In the genomic region with DNA sequence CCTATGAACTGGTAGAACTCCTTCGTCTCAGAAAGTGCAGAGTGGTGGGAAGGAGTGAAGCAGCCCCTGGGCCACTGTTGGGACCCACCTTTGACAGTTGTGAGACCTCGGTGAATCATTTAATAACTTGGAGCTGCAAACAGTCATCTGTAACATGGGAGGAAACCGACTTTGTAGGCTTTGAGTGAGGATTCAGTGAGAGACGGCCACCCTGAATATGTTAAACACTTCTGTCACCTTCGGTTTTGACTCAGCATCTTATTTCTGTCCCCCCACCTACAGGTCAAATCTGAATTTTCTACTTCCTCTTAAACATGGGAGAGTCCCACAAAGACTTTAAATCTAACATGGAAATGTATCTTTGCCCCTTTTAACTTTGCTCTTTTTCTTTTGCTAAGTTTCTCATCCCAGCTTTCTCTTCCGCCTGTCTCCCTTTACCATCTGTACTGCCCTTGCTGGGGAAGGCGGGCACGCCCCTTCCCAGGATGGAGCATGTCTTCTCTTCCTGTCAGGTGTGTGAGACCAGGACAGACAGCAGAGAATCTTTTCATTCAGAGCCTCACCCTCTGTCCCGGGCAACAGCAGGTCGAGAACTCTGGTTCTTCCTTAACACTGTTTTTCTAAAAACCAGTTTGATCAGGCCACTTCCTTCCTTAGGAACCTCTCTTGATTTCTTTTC, we compare ENCODE assay signal across 8 cellular contexts. TPM values are rescaled to one million over a fixed set of nuclear protein-coding genes. Genes with fewer than 3 reads are reported as not detected.
DNase-seq lines count a peak whose midpoint lies in the region; ATAC-seq and TF ChIP-seq lines count a peak whose summit lies in the region.

No MANE protein-coding gene starts in this region.

- peaks cover 8% of the 10 kb centered on the region for H3K4me1 Mint-ChIP-seq in Calu3 (ENCODE audit: low read depth, unreplicated experiment)
- peaks cover 32% of the 10 kb centered on the region for H3K4me1 Mint-ChIP-seq in activated naive CD4-positive, alpha-beta T cell treated with anti-CD3 and anti-CD28 coated beads, Interleukin-2, amount 50 U/mL, for 24 hours

- peaks cover 81% of the 10 kb centered on the region for H3K36me3 ChIP-seq in WERI-Rb-1
- H3K36me3 ChIP-seq in psoas muscle (ENCODE audit: insufficient read depth in 1 of 2, low read depth in 1 of 2): peaks cover 0 to 99% of the 10 kb centered on the region in 2 donors

- CTCF ChIA-PET in Calu3 (lab: Charles Lee): no interaction called here

- no peaks in the 10 kb centered on the region for H3K27me3 Mint-ChIP-seq in Calu3 (ENCODE audit: unreplicated experiment)
- H3K27me3 Mint-ChIP-seq in activated naive CD4-positive, alpha-beta T cell treated with anti-CD3 and anti-CD28 coated beads, Interleukin-2, amount 50 U/mL, for 24 hours: no peaks in the 10 kb centered on the region

- no peak overlapping the region for H3K4me3 Mint-ChIP-seq in Calu3 (ENCODE audit: low read depth, unreplicated experiment)
- peak overlapping the region; percentile 45 for H3K4me3 Mint-ChIP-seq in activated naive CD4-positive, alpha-beta T cell treated with anti-CD3 and anti-CD28 coated beads, Interleukin-2, amount 50 U/mL, for 24 hours

- no peaks in the 10 kb centered on the region for H3K9me3 ChIP-seq in WERI-Rb-1 (ENCODE audit: severe bottlenecking)
- H3K9me3 ChIP-seq in psoas muscle: no peaks in the 10 kb centered on the region

- intact Hi-C loops in Calu3 (cut with micrococcal nuclease; ENCODE audit: unreplicated experiment) (no loop called here), psoas muscle (cut with DNase I) (no loop called here)

- H3K4me1 ChIP-seq in psoas muscle: no peaks in the 10 kb centered on the region

- H3K27ac Mint-ChIP-seq in Calu3 (ENCODE audit: unreplicated experiment): peak overlapping the region; percentile 6
- H3K27ac Mint-ChIP-seq in activated naive CD4-positive, alpha-beta T cell treated with anti-CD3 and anti-CD28 coated beads, Interleukin-2, amount 50 U/mL, for 24 hours: peak overlapping the region; percentile 92

- TF ChIP-seq CTCF in Calu3 (IDR thresholded peaks at IDR 0.05; ENCODE audit: unreplicated experiment) (no peak), WERI-Rb-1 (IDR thresholded peaks at IDR 0.05; ENCODE audit: low read depth, low read length) (no peak), psoas muscle (IDR thresholded peaks at IDR 0.05) (no peak)

- ATAC-seq in GM19351 (IDR thresholded peaks at IDR 0.05; ENCODE audit: unreplicated experiment) (peak; percentile 91), HG03060 (IDR thresholded peaks at IDR 0.05; ENCODE audit: low read depth, unreplicated experiment) (peak; percentile 93), psoas muscle (no peak)

- peaks cover 56% of the 10 kb centered on the region for H3K36me3 Mint-ChIP-seq in Calu3 (ENCODE audit: insufficient read depth, unreplicated experiment)
- peaks cover 30% of the 10 kb centered on the region for H3K36me3 Mint-ChIP-seq in activated naive CD4-positive, alpha-beta T cell treated with anti-CD3 and anti-CD28 coated beads, Interleukin-2, amount 50 U/mL, for 24 hours

- H3K27ac ChIP-seq in WERI-Rb-1 (no peak overlapping the region), psoas muscle (no peak overlapping the region)

- no peak for DNase-seq in Calu3
- DNase-seq in SIG-M5 (lab: John Stamatoyannopoulos, UW): no peak
- DNase-seq in WERI-Rb-1: no peak
- no peak for DNase-seq in SIG-M5 treated with dmso at 0.1 percent for 504 hours (lab: John Stamatoyannopoulos, UW; ENCODE audit: unreplicated experiment)
- DNase-seq in psoas muscle: no peak

- no TSS peak for BruUV-seq in Calu3 (replicated peaks; lab: Mats Ljungman, UMichigan)

- H3K27me3 ChIP-seq in WERI-Rb-1 (ENCODE audit: insufficient read depth, low read depth, severe bottlenecking) (no peaks in the 10 kb centered on the region), psoas muscle (ENCODE audit: insufficient read depth in 3 of 3, low read length in 2 of 3) (no peaks in the 10 kb centered on the region)

- H3K4me3 ChIP-seq in WERI-Rb-1 (ENCODE audit: low read depth, low read length) (no peak overlapping the region), psoas muscle (no peak overlapping the region)

- no peaks in the 10 kb centered on the region for H3K9me3 Mint-ChIP-seq in Calu3 (ENCODE audit: low read depth, unreplicated experiment)
- H3K9me3 Mint-ChIP-seq in activated naive CD4-positive, alpha-beta T cell treated with anti-CD3 and anti-CD28 coated beads, Interleukin-2, amount 50 U/mL, for 24 hours: no peaks in the 10 kb centered on the region

- 87 to 93% (median 91%) methylated on average over 10 of the region's 10 CpGs for WGBS in psoas muscle, 3 donors

RNA-seq across cellular contexts. Expression of a gene that starts 37.1 kb away (rescaled TPM):
- total RNA-seq in Calu3 (2022) (58.5 and 69.3 TPM in 2 replicates), psoas muscle (10 to 100 TPM; 34.0 to 38.8 (median 37.9) TPM)
- 10 to 100 TPM; 28.5 to 45.0 (median 36.0) TPM for polyA plus RNA-seq in psoas muscle

RNA-seq across cellular contexts. Expression of a gene that starts 45.1 kb away (rescaled TPM):
- total RNA-seq in Calu3 (2022) (10.0 and 10.6 TPM in 2 replicates), psoas muscle (10 to 100 TPM; 14.8 to 27.3 (median 18.5) TPM)
- polyA plus RNA-seq in psoas muscle: 10 to 100 TPM in 1 of 3 donors, 1 to 10 TPM in 2; 4.7 to 10.7 (median 6.6) TPM

Comparison
In these comparisons a context has a peak if more than half of its experiments do, and no peak if none do; other contexts are left out.
1. ATAC-seq: peak in GM19351 (single experiment) and HG03060 (single experiment); none in psoas muscle (0 of 4).